In the genomic region with DNA sequence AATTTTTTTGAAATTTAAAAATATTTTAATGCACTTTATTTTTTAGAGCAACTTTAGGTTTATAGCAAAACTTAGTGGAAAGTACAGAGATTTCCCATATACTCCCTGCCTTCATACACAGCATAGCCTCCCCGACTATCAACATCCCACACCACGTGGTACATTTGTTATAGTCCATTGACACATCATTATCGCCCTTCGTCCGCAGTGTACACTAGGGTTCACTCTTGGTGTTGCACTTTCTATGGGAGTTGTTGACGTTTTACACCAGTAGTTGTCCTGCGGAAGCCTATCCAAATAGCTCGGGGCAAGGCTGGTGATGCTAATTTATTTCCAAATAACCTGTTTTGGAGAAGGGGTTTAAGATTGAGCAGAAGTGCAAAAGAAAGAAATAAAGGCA, we compare ENCODE assay signal across 39 cellular contexts. TPM values are rescaled to one million over a fixed set of nuclear protein-coding genes. Genes with fewer than 3 reads are reported as not detected.
"Had no signal": no experiment of that assay in that cellular context is flagged by ENCODE, and none has a peak within 500 bp of the region (broad histone marks: within the 10 kb centered on the region; RNA-seq: fewer than 3 reads in every experiment).

No MANE protein-coding gene starts in this region.

- H3K4me3 ChIP-seq: ascending aorta, cardiac muscle cell had no signal

- ATAC-seq: activated CD4-positive, alpha-beta T cell treated with anti-CD3 and anti-CD28 coated beads for 36 hours; activated CD4-positive, CD25-positive, alpha-beta regulatory T cell treated with anti-CD3 and anti-CD28 coated beads, Interleukin-2, amount 50 U/mL, for 24 hours; activated CD8-positive, alpha-beta memory T cell treated with anti-CD3 and anti-CD28 coated beads, Interleukin-2, amount 10 ng/mL, durations not matched to agents 7 days and 5 days; activated naive CD8-positive, alpha-beta T cell treated with anti-CD3 and anti-CD28 coated beads, Interleukin-2, amount 50 U/mL, for 24 hours; WTC11 had no signal

- H3K27me3 Mint-ChIP-seq: activated CD4-positive, alpha-beta T cell treated with anti-CD3 and anti-CD28 coated beads for 36 hours; activated CD4-positive, alpha-beta T cell treated with anti-CD3 and anti-CD28 coated beads, Interleukin-2, amount 10 ng/mL, durations not matched to agents 7 days and 5 days had no signal

- DNase-seq: activated CD4-positive, alpha-beta memory T cell treated with anti-CD3 and anti-CD28 coated beads, Interleukin-2, amount 10 ng/mL, durations not matched to agents 7 days and 5 days; activated CD4-positive, alpha-beta T cell treated with anti-CD3 and anti-CD28 coated beads for 1 hour; activated CD4-positive, alpha-beta T cell treated with anti-CD3 and anti-CD28 coated beads for 36 hours; activated CD4-positive, alpha-beta T cell treated with anti-CD3 and anti-CD28 coated beads for 48 hours; activated CD4-positive, alpha-beta T cell treated with anti-CD3 and anti-CD28 coated beads, Interleukin-2, amount 10 ng/mL, durations not matched to agents 7 days and 5 days; activated CD4-positive, alpha-beta T cell treated with anti-CD3 and anti-CD28 coated beads, Interleukin-2, amount 50 U/mL, for 48 hours; activated CD4-positive, CD25-positive, alpha-beta regulatory T cell; activated CD8-positive, alpha-beta memory T cell treated with anti-CD3 and anti-CD28 coated beads for 24 hours; activated CD8-positive, alpha-beta memory T cell treated with anti-CD3 and anti-CD28 coated beads, Interleukin-2, amount 10 ng/mL, durations not matched to agents 7 days and 5 days; activated CD8-positive, alpha-beta memory T cell treated with anti-CD3 and anti-CD28 coated beads, Interleukin-2, amount 50 U/mL, for 48 hours; activated CD8-positive, alpha-beta T cell treated with anti-CD3 and anti-CD28 coated beads, Interleukin-2, amount 10 ng/mL, durations not matched to agents 7 days and 5 days; activated effector memory CD4-positive, alpha-beta T cell treated with Interleukin-2 at 50 U/mL for 16 hours; activated gamma-delta T cell; activated naive CD4-positive, alpha-beta T cell treated with anti-CD3 and anti-CD28 coated beads, Interleukin-2, amount 10 ng/mL, durations not matched to agents 7 days and 5 days; activated naive CD4-positive, alpha-beta T cell treated with Interleukin-2 at 50 U/mL for 16 hours; activated naive CD8-positive, alpha-beta T cell treated with anti-CD3 and anti-CD28 coated beads, Interleukin-2, amount 10 ng/mL, durations not matched to agents 7 days and 5 days; activated naive CD8-positive, alpha-beta T cell treated with anti-CD3 and anti-CD28 coated beads, Interleukin-2, amount 50 U/mL, for 24 hours; activated T-cell treated with anti-CD3 and anti-CD28 coated beads, Interleukin-2, amount 50 U/mL, for 24 hours; activated T-cell treated with anti-CD3 and anti-CD28 coated beads, Interleukin-2, amount 50 U/mL, for 48 hours; amygdala; anterior cingulate cortex; caudate nucleus; cerebellar nuclear complex; T-helper 1 cell; T-helper 2 cell; T-helper 9 cell had no signal

- H3K27ac ChIP-seq: ascending aorta, cardiac muscle cell, VCaP had no signal

- H3K27ac Mint-ChIP-seq: activated CD4-positive, alpha-beta memory T cell treated with anti-CD3 and anti-CD28 coated beads, Interleukin-2, amount 10 ng/mL, durations not matched to agents 7 days and 5 days; activated CD4-positive, alpha-beta T cell treated with anti-CD3 and anti-CD28 coated beads for 36 hours; activated CD4-positive, alpha-beta T cell treated with anti-CD3 and anti-CD28 coated beads, Interleukin-2, amount 10 ng/mL, durations not matched to agents 7 days and 5 days; activated CD8-positive, alpha-beta memory T cell treated with anti-CD3 and anti-CD28 coated beads, Interleukin-2, amount 10 ng/mL, durations not matched to agents 7 days and 5 days; activated CD8-positive, alpha-beta T cell treated with anti-CD3 and anti-CD28 coated beads, Interleukin-2, amount 10 ng/mL, durations not matched to agents 7 days and 5 days; activated naive CD4-positive, alpha-beta T cell treated with anti-CD3 and anti-CD28 coated beads, Interleukin-2, amount 10 ng/mL, durations not matched to agents 7 days and 5 days; activated naive CD4-positive, alpha-beta T cell treated with anti-CD3 and anti-CD28 coated beads, Interleukin-2, amount 50 U/mL, for 24 hours; activated naive CD8-positive, alpha-beta T cell; activated naive CD8-positive, alpha-beta T cell treated with anti-CD3 and anti-CD28 coated beads, Interleukin-2, amount 10 ng/mL, durations not matched to agents 7 days and 5 days; activated naive CD8-positive, alpha-beta T cell treated with anti-CD3 and anti-CD28 coated beads, Interleukin-2, amount 50 U/mL, for 24 hours; activated T-cell treated with anti-CD3 and anti-CD28 coated beads, Interleukin-2, amount 50 U/mL, for 24 hours; activated T-helper 2 cell treated with anti-CD3 and anti-CD28 coated beads, Interferon-gamma antibody, Interleukin-2, Interleukin-4, amounts not matched to agents 10 μg/mL and 5 μg/mL and 100 μg/mL, durations not matched to agents 14 hours and 24 hours and 36 hours; T-helper 1 cell treated with Interleukin-12 subunit alpha and Interleukin-12 subunit beta and Interleukin-4 antibody, amounts not matched to agents 30 μg/mL and 1 μg/mL, for 36 hours; T-helper 2 cell treated with Interferon-gamma antibody and Interleukin-4, amounts not matched to agents 5 μg/mL and 100 μg/mL, for 36 hours; WTC11 had no signal

- H3K4me3 Mint-ChIP-seq: activated CD4-positive, alpha-beta memory T cell treated with anti-CD3 and anti-CD28 coated beads, Interleukin-2, amount 10 ng/mL, durations not matched to agents 7 days and 5 days; activated CD4-positive, alpha-beta T cell treated with anti-CD3 and anti-CD28 coated beads for 36 hours; activated CD4-positive, alpha-beta T cell treated with anti-CD3 and anti-CD28 coated beads, Interleukin-2, amount 10 ng/mL, durations not matched to agents 7 days and 5 days; activated CD8-positive, alpha-beta memory T cell treated with anti-CD3 and anti-CD28 coated beads, Interleukin-2, amount 10 ng/mL, durations not matched to agents 7 days and 5 days; activated CD8-positive, alpha-beta T cell treated with anti-CD3 and anti-CD28 coated beads, Interleukin-2, amount 10 ng/mL, durations not matched to agents 7 days and 5 days; activated naive CD4-positive, alpha-beta T cell treated with anti-CD3 and anti-CD28 coated beads, Interleukin-2, amount 10 ng/mL, durations not matched to agents 7 days and 5 days; activated naive CD4-positive, alpha-beta T cell treated with anti-CD3 and anti-CD28 coated beads, Interleukin-2, amount 50 U/mL, for 24 hours; activated naive CD8-positive, alpha-beta T cell; activated naive CD8-positive, alpha-beta T cell treated with anti-CD3 and anti-CD28 coated beads, Interleukin-2, amount 10 ng/mL, durations not matched to agents 7 days and 5 days; activated naive CD8-positive, alpha-beta T cell treated with anti-CD3 and anti-CD28 coated beads, Interleukin-2, amount 50 U/mL, for 24 hours; activated T-cell treated with anti-CD3 and anti-CD28 coated beads, Interleukin-2, amount 50 U/mL, for 24 hours; brain; central memory CD8-positive, alpha-beta T cell; T-helper 1 cell treated with Interleukin-12 subunit alpha and Interleukin-12 subunit beta and Interleukin-4 antibody, amounts not matched to agents 30 μg/mL and 1 μg/mL, for 36 hours; T-helper 2 cell treated with Interferon-gamma antibody and Interleukin-4, amounts not matched to agents 5 μg/mL and 100 μg/mL, for 36 hours; WTC11 had no signal

- H3K36me3 ChIP-seq: ascending aorta, cardiac muscle cell had no signal

- H3K4me1 Mint-ChIP-seq: activated CD4-positive, alpha-beta memory T cell treated with anti-CD3 and anti-CD28 coated beads, Interleukin-2, amount 10 ng/mL, durations not matched to agents 7 days and 5 days; activated CD4-positive, alpha-beta T cell treated with anti-CD3 and anti-CD28 coated beads for 36 hours; activated CD4-positive, alpha-beta T cell treated with anti-CD3 and anti-CD28 coated beads, Interleukin-2, amount 10 ng/mL, durations not matched to agents 7 days and 5 days; activated CD8-positive, alpha-beta memory T cell treated with anti-CD3 and anti-CD28 coated beads, Interleukin-2, amount 10 ng/mL, durations not matched to agents 7 days and 5 days; activated naive CD4-positive, alpha-beta T cell treated with anti-CD3 and anti-CD28 coated beads, Interleukin-2, amount 10 ng/mL, durations not matched to agents 7 days and 5 days; activated naive CD4-positive, alpha-beta T cell treated with anti-CD3 and anti-CD28 coated beads, Interleukin-2, amount 50 U/mL, for 24 hours; activated naive CD8-positive, alpha-beta T cell treated with anti-CD3 and anti-CD28 coated beads, Interleukin-2, amount 10 ng/mL, durations not matched to agents 7 days and 5 days; activated naive CD8-positive, alpha-beta T cell treated with anti-CD3 and anti-CD28 coated beads, Interleukin-2, amount 50 U/mL, for 24 hours; central memory CD8-positive, alpha-beta T cell had no signal

- H3K9me3 Mint-ChIP-seq: activated CD4-positive, alpha-beta memory T cell treated with anti-CD3 and anti-CD28 coated beads, Interleukin-2, amount 10 ng/mL, durations not matched to agents 7 days and 5 days; activated CD4-positive, alpha-beta T cell treated with anti-CD3 and anti-CD28 coated beads, Interleukin-2, amount 10 ng/mL, durations not matched to agents 7 days and 5 days; activated naive CD4-positive, alpha-beta T cell treated with anti-CD3 and anti-CD28 coated beads, Interleukin-2, amount 10 ng/mL, durations not matched to agents 7 days and 5 days; activated naive CD4-positive, alpha-beta T cell treated with anti-CD3 and anti-CD28 coated beads, Interleukin-2, amount 50 U/mL, for 24 hours; activated naive CD8-positive, alpha-beta T cell treated with anti-CD3 and anti-CD28 coated beads, Interleukin-2, amount 10 ng/mL, durations not matched to agents 7 days and 5 days; activated naive CD8-positive, alpha-beta T cell treated with anti-CD3 and anti-CD28 coated beads, Interleukin-2, amount 50 U/mL, for 24 hours; activated T-cell treated with anti-CD3 and anti-CD28 coated beads, Interleukin-2, amount 50 U/mL, for 24 hours; activated T-helper 2 cell treated with anti-CD3 and anti-CD28 coated beads, Interferon-gamma antibody, Interleukin-2, Interleukin-4, amounts not matched to agents 10 μg/mL and 5 μg/mL and 100 μg/mL, durations not matched to agents 14 hours and 24 hours and 36 hours; central memory CD8-positive, alpha-beta T cell; T-helper 1 cell treated with Interleukin-12 subunit alpha and Interleukin-12 subunit beta and Interleukin-4 antibody, amounts not matched to agents 30 μg/mL and 1 μg/mL, for 36 hours; T-helper 2 cell treated with Interferon-gamma antibody and Interleukin-4, amounts not matched to agents 5 μg/mL and 100 μg/mL, for 36 hours; WTC11 had no signal

- H3K27me3 ChIP-seq: ascending aorta had no signal

- H3K9me3 ChIP-seq: ascending aorta had no signal

- H3K4me1 ChIP-seq: ascending aorta had no signal

- H3K36me3 Mint-ChIP-seq: activated CD8-positive, alpha-beta memory T cell treated with anti-CD3 and anti-CD28 coated beads, Interleukin-2, amount 10 ng/mL, durations not matched to agents 7 days and 5 days; activated naive CD4-positive, alpha-beta T cell treated with anti-CD3 and anti-CD28 coated beads, Interleukin-2, amount 10 ng/mL, durations not matched to agents 7 days and 5 days; activated naive CD4-positive, alpha-beta T cell treated with anti-CD3 and anti-CD28 coated beads, Interleukin-2, amount 50 U/mL, for 24 hours; activated naive CD8-positive, alpha-beta T cell; activated naive CD8-positive, alpha-beta T cell treated with anti-CD3 and anti-CD28 coated beads, Interleukin-2, amount 10 ng/mL, durations not matched to agents 7 days and 5 days; brain; WTC11 had no signal

RNA-seq across cellular contexts. Expression of gene MYH2, which starts 55.1 kb away (rescaled TPM):
- total RNA-seq: activated CD4-positive, alpha-beta memory T cell treated with anti-CD3 and anti-CD28 coated beads, Interleukin-2, amount 10 ng/mL, durations not matched to agents 7 days and 5 days; activated CD4-positive, alpha-beta T cell treated with anti-CD3 and anti-CD28 coated beads for 36 hours; activated CD4-positive, alpha-beta T cell treated with anti-CD3 and anti-CD28 coated beads, Interleukin-2, amount 10 ng/mL, durations not matched to agents 7 days and 5 days; activated CD8-positive, alpha-beta memory T cell treated with anti-CD3 and anti-CD28 coated beads, Interleukin-2, amount 10 ng/mL, durations not matched to agents 7 days and 5 days; activated CD8-positive, alpha-beta T cell treated with anti-CD3 and anti-CD28 coated beads, Interleukin-2, amount 10 ng/mL, durations not matched to agents 7 days and 5 days; activated naive CD8-positive, alpha-beta T cell treated with anti-CD3 and anti-CD28 coated beads, Interleukin-2, amount 10 ng/mL, durations not matched to agents 7 days and 5 days; activated T-helper 2 cell treated with anti-CD3 and anti-CD28 coated beads, Interferon-gamma antibody, Interleukin-2, Interleukin-4, amounts not matched to agents 10 μg/mL and 5 μg/mL and 100 μg/mL, durations not matched to agents 14 hours and 24 hours and 36 hours; ascending aorta; bronchial epithelial cell; cardiac muscle cell had no signal
